8 cellular contexts compared by ENCODE assay signal in genomic region chr1:203320546-203321272, GRCh38. TPM values are rescaled to one million over a fixed set of nuclear protein-coding genes. Genes with fewer than 3 reads are reported as not detected.
A peak's percentile ranks its signal among the peaks of the same experiment; 100 is the strongest.
DNase-seq lines count a peak whose midpoint lies in the region; ATAC-seq and TF ChIP-seq lines count a peak whose summit lies in the region.

No MANE protein-coding gene starts in this region.

- intact Hi-C loops in lower leg skin (cut with DNase I; ENCODE audit: low total_unique reads), result no loop called here

- peak overlapping the region; percentile 82 for H3K4me3 Mint-ChIP-seq in T-helper 17 cell
- no peak overlapping the region for H3K4me3 Mint-ChIP-seq in nephron progenitor cell

- H3K4me3 ChIP-seq in lower leg skin (ENCODE audit: low read depth, poor library complexity, severe bottlenecking), result no peak overlapping the region

- H3K9me3 Mint-ChIP-seq in nephron progenitor cell, result no peaks in the 10 kb centered on the region

- H3K9me3 ChIP-seq in T-helper 17 cell (ENCODE audit: control insufficient read depth, low read length, poor library complexity, severe bottlenecking), result no peaks in the 10 kb centered on the region

- H3K27ac Mint-ChIP-seq in T-helper 17 cell (peak overlapping the region; percentile 97), nephron progenitor cell (peak overlapping the region; percentile 19)

- TF ChIP-seq POLR2A in lower leg skin (IDR thresholded peaks at IDR 0.05), result no peak

- TF ChIP-seq CTCF in nephron progenitor cell (IDR thresholded peaks at IDR 0.05) (no peak), lower leg skin (IDR thresholded peaks at IDR 0.05) (no peak)

- peaks cover 2% of the 10 kb centered on the region for H3K36me3 Mint-ChIP-seq in T-helper 17 cell (ENCODE audit: low read depth)
- no peaks in the 10 kb centered on the region for H3K36me3 Mint-ChIP-seq in nephron progenitor cell (ENCODE audit: low read depth)

- H3K27me3 Mint-ChIP-seq in T-helper 17 cell, result no peaks in the 10 kb centered on the region
- H3K27me3 Mint-ChIP-seq in nephron progenitor cell (ENCODE audit: low read depth, poor library complexity), result peaks cover 3% of the 10 kb centered on the region

- DNase-seq in NK-92 treated with Interleukin-12 subunit alpha and Interleukin-12 subunit beta, amount 100 ng/mL, for 24 hours (lab: John Stamatoyannopoulos, UW), result peak; percentile 69
- DNase-seq in NK-92 (lab: John Stamatoyannopoulos, UW; ENCODE audit: unreplicated experiment) (no peak), NCI-H1105 (lab: John Stamatoyannopoulos, UW) (peak; percentile 98), T-helper 17 cell (peak; percentile 37 to 66 (median 48)), nephron progenitor cell (no peak), lower leg skin (ENCODE audit: low spot score in 2 of 2) (no peak)
- DNase-seq in effector CD8-positive, alpha-beta T cell (lab: John Stamatoyannopoulos, UW), result peak; percentile 43

- H3K4me1 Mint-ChIP-seq in T-helper 17 cell (peaks cover 73% of the 10 kb centered on the region), nephron progenitor cell (peaks cover 77% of the 10 kb centered on the region)

- WGBS in lower leg skin, 2 donors, result 25 to 33% methylated on average over 6 of the region's 6 CpGs

- ATAC-seq in HG02623 (IDR thresholded peaks at IDR 0.05; ENCODE audit: unreplicated experiment) (peak; percentile 59), T-helper 17 cell (peak; percentile 77)

RNA-seq across cellular contexts. Expression of gene BTG2, which starts 15.4 kb away (rescaled TPM):
- total RNA-seq in T-helper 17 cell (100 to 1,000 TPM; 584 to 606 TPM), lower leg skin (100 to 1,000 TPM in 3 of 4 donors, 10 to 100 TPM in 1; 98.6 to 205 (median 131) TPM)

RNA-seq across cellular contexts. Expression of gene FMOD, which starts 30.2 kb away (rescaled TPM):
- total RNA-seq in T-helper 17 cell, result not detected
- total RNA-seq in lower leg skin, result 10 to 100 TPM in 3 of 4 donors, 1 to 10 TPM in 1; 5.6 to 37.7 (median 19.3) TPM

Comparison
In these comparisons a context has a peak if more than half of its experiments do, and no peak if none do; other contexts are left out.
1. DNase-seq: peak in NK-92 treated with Interleukin-12 subunit alpha and Interleukin-12 subunit beta, amount 100 ng/mL, for 24 hours (single experiment), NCI-H1105 (single experiment), T-helper 17 cell (3 of 3) and effector CD8-positive, alpha-beta T cell (single experiment); none in NK-92 (single experiment), nephron progenitor cell (single experiment) and lower leg skin (0 of 2).
2. RNA of gene FMOD, which starts 30.2 kb away (total RNA-seq): 5.6 to 37.7 TPM in lower leg skin; not detected in T-helper 17 cell; every median in the first group is over 4 times any median in the second.